9 cellular contexts compared by ENCODE assay signal in genomic region chr2:6916736-6917070, GRCh38. TPM values are rescaled to one million over a fixed set of nuclear protein-coding genes. Genes with fewer than 3 reads are reported as not detected.
DNase-seq lines count a peak whose midpoint lies in the region; TF ChIP-seq lines count a peak whose summit lies in the region.
"Had no signal": no experiment of that assay in that cellular context is flagged by ENCODE, and none has a peak within 500 bp of the region (broad histone marks: within the 10 kb centered on the region; RNA-seq: fewer than 3 reads in every experiment).

No MANE protein-coding gene starts in this region.

- H3K4me2 ChIP-seq in parathyroid adenoma (ENCODE audit: low read length), result peak overlapping the region; percentile 56

- CTCF ChIA-PET in Caco-2 (lab: Charles Lee), result interaction anchor here (0.5 to 1.5 kb wide), 8 partner anchors 11 to 187 kb away, joined by 3 to 4 read pairs (median 4); no protein-coding TSS in a partner anchor

- H3K36me3 Mint-ChIP-seq in Caco-2 (ENCODE audit: insufficient read depth, unreplicated experiment) (peaks cover 6% of the 10 kb centered on the region), endodermal cell (ENCODE audit: low read depth) (peaks cover 3% of the 10 kb centered on the region)

- peaks cover 24% of the 10 kb centered on the region for H3K79me2 ChIP-seq in parathyroid adenoma

- peak overlapping the region in 2 of 4 donors; percentile 72 to 76 for H3K27ac ChIP-seq in Peyer's patch
- no peak overlapping the region for H3K27ac ChIP-seq in endodermal cell (ENCODE audit: low read depth, low read length)
- peak overlapping the region; percentile 53 for H3K27ac ChIP-seq in parathyroid adenoma

- TF ChIP-seq CTCF in Caco-2 (IDR thresholded peaks at IDR 0.05; ENCODE audit: insufficient read depth in 1 of 2, low read depth in 1 of 2, low read length in 1 of 2, severe bottlenecking in 1 of 2, unreplicated experiment in 1 of 2) (peak in 1 of 2 experiments; percentile 6), Peyer's patch (IDR thresholded peaks at IDR 0.05) (no peak), endodermal cell (conservative IDR thresholded peaks at IDR 0.05) (no peak), parathyroid adenoma (IDR thresholded peaks at IDR 0.05) (no peak)

- H3K36me3 ChIP-seq in Caco-2 (ENCODE audit: control insufficient read depth, insufficient read depth, low read length) (no peaks in the 10 kb centered on the region), Peyer's patch (no peaks in the 10 kb centered on the region), endodermal cell (ENCODE audit: control insufficient read depth, insufficient read depth, low read length) (no peaks in the 10 kb centered on the region), parathyroid adenoma (ENCODE audit: control insufficient read depth, insufficient read depth, low read length) (no peaks in the 10 kb centered on the region)

- intact Hi-C loops in Caco-2 (cut with micrococcal nuclease; ENCODE audit: unreplicated experiment), result no loop called here

- peak overlapping the region; percentile 15; the same call in 1 of the 2 replicates for H3K4me3 ChIP-seq in Caco-2 (ENCODE audit: low read depth, low read length)
- H3K4me3 ChIP-seq in Peyer's patch, result peak overlapping the region in 3 of 4 donors; percentile 24 to 95 (median 88)
- peak overlapping the region; percentile 61 for H3K4me3 ChIP-seq in endodermal cell (ENCODE audit: low read length)
- H3K4me3 ChIP-seq in parathyroid adenoma (ENCODE audit: low read depth, low read length), result no peak overlapping the region

- H3K27me3 Mint-ChIP-seq in Caco-2 (ENCODE audit: insufficient read depth, unreplicated experiment), result peaks cover 5% of the 10 kb centered on the region
- peaks cover 43% of the 10 kb centered on the region for H3K27me3 Mint-ChIP-seq in endodermal cell (ENCODE audit: insufficient read depth)

- H3K9me3 ChIP-seq in Caco-2 (peaks cover 5% of the 10 kb centered on the region; the same call in 1 of the 2 replicates), Peyer's patch (peaks cover 0 to 3% (median 0%) of the 10 kb centered on the region in 4 donors), endodermal cell (ENCODE audit: control insufficient read depth, low read length) (no peaks in the 10 kb centered on the region), parathyroid adenoma (ENCODE audit: control insufficient read depth, low read length) (no peaks in the 10 kb centered on the region)

- H3K9ac ChIP-seq in endodermal cell (ENCODE audit: extremely low read depth, low read length, poor library complexity, severe bottlenecking), result no peak overlapping the region
- H3K9ac ChIP-seq in parathyroid adenoma, result no peak overlapping the region

- WGBS in endodermal cell (ENCODE audit: insufficient coverage in 1 of 2, insufficient read length in 1 of 2), 2 experiments, result 57 to 63% methylated on average over 7 to 8 of the region's 8 CpGs

- H3K27ac Mint-ChIP-seq in Caco-2 (ENCODE audit: unreplicated experiment) (no peak overlapping the region), endodermal cell (peak overlapping the region; percentile 68)

- H3K4me1 ChIP-seq in Caco-2 (no peaks in the 10 kb centered on the region), Peyer's patch (peaks cover 0 to 10% (median 0%) of the 10 kb centered on the region in 4 donors), endodermal cell (ENCODE audit: control insufficient read depth, insufficient read depth, low read length) (no peaks in the 10 kb centered on the region), parathyroid adenoma (peaks cover 31% of the 10 kb centered on the region)

- peak overlapping the region; percentile 59 for H3K4me3 Mint-ChIP-seq in Caco-2 (ENCODE audit: unreplicated experiment)
- peak overlapping the region; percentile 57 for H3K4me3 Mint-ChIP-seq in endodermal cell

- no peak for TF ChIP-seq POLR2A in Peyer's patch (IDR thresholded peaks at IDR 0.05)

- POLR2A ChIA-PET in Caco-2 (lab: Charles Lee), result no interaction called here

- H3K9me3 Mint-ChIP-seq in Caco-2 (ENCODE audit: unreplicated experiment), result no peaks in the 10 kb centered on the region
- H3K9me3 Mint-ChIP-seq in endodermal cell, result peaks cover 4% of the 10 kb centered on the region

- no peaks in the 10 kb centered on the region for H3K27me3 ChIP-seq in Caco-2 (replicated peaks; ENCODE audit: control insufficient read depth, insufficient read depth, low read length)
- no peaks in the 10 kb centered on the region for H3K27me3 ChIP-seq in Peyer's patch
- peaks cover 11% of the 10 kb centered on the region for H3K27me3 ChIP-seq in endodermal cell (ENCODE audit: control insufficient read depth, insufficient read depth, low read length, poor library complexity, severe bottlenecking)
- H3K27me3 ChIP-seq in parathyroid adenoma (ENCODE audit: control insufficient read depth, insufficient read depth, low read length), result no peaks in the 10 kb centered on the region

- H2AFZ ChIP-seq in parathyroid adenoma, result peak overlapping the region; percentile 98

- H3K4me1 Mint-ChIP-seq in Caco-2 (ENCODE audit: low read depth, unreplicated experiment) (no peaks in the 10 kb centered on the region), endodermal cell (peaks cover 8% of the 10 kb centered on the region)

- DNase-seq in Caco-2 (no peak), Peyer's patch (no peak), endodermal cell (no peak), SHP77 (lab: John Stamatoyannopoulos, UW) (no peak), RKO (ENCODE audit: low spot score) (no peak), SW480 (ENCODE audit: low spot score) (no peak), NCI-H2171 treated with DMSO at 0.1 percent for 48 hours (lab: John Stamatoyannopoulos, UW) (no peak)
- DNase-seq: NCI-H2029 treated with DMSO at 0.1 percent for 48 hours had no signal

- BruUV-seq in Caco-2 (replicated peaks; lab: Mats Ljungman, UMichigan), result no TSS peak

RNA-seq across cellular contexts. Expression of gene RNF144A, which starts 0.5 kb away (rescaled TPM):
- total RNA-seq in Caco-2 (2022) (1.6 and 3.0 TPM in 2 replicates), Peyer's patch (10 to 100 TPM in 3 of 4 donors, 1 to 10 TPM in 1; 9.1 to 16.5 (median 13.9) TPM), endodermal cell (10 to 100 TPM; 12.4 to 26.0 TPM)
- polyA plus RNA-seq in endodermal cell (2013, experiment 1 of 2), result 31.7 TPM
- 25.7 TPM for polyA plus RNA-seq in endodermal cell (2013, experiment 2 of 2)

RNA-seq across cellular contexts. Expression of gene RSAD2, which starts 39.1 kb away (rescaled TPM):
- total RNA-seq in Caco-2 (2022), result 0.18 TPM in 1 of 2 replicates, not detected in the other
- 1 to 10 TPM; 1.2 to 5.8 (median 2.2) TPM for total RNA-seq in Peyer's patch
- total RNA-seq in endodermal cell, result under 1 TPM; 0.35 to 0.75 TPM
- polyA plus RNA-seq in endodermal cell (2013, experiment 1 of 2), result not detected
- polyA plus RNA-seq in endodermal cell (2013, experiment 2 of 2), result not detected

RNA-seq across cellular contexts. Expression of gene CMPK2, which starts 51.0 kb away (rescaled TPM):
- total RNA-seq in Caco-2 (2022) (0.52 and 0.53 TPM in 2 replicates), Peyer's patch (10 to 100 TPM in 3 of 4 donors, 1 to 10 TPM in 1; 7.4 to 13.2 (median 11.4) TPM), endodermal cell (1 to 10 TPM; 2.1 to 3.8 TPM)
- polyA plus RNA-seq in endodermal cell (2013, experiment 1 of 2), result 1.4 TPM
- 1.5 TPM for polyA plus RNA-seq in endodermal cell (2013, experiment 2 of 2)
